ENCODE assay signal across 8 cellular contexts in genomic region chr13:110869231-110869804, GRCh38. TPM values are rescaled to one million over a fixed set of nuclear protein-coding genes. Genes with fewer than 3 reads are reported as not detected.
DNase-seq lines count a peak whose midpoint lies in the region; ATAC-seq and TF ChIP-seq lines count a peak whose summit lies in the region.

No MANE protein-coding gene starts in this region.

- intact Hi-C loops in psoas muscle (cut with DNase I): loop anchor here in 1 of 2 donors (5.0 kb wide), 1 partner anchor 152 kb away; no protein-coding TSS in a partner anchor

- WGBS in psoas muscle, 3 donors: 15 to 34% (median 25%) methylated on average over 22 of the region's 22 CpGs

- ATAC-seq in RWPE2 (ENCODE audit: low read depth) (no peak), psoas muscle (peak; percentile 43 to 65 (median 48)), GM21717 (IDR thresholded peaks at IDR 0.05; ENCODE audit: unreplicated experiment) (no peak)

- DNase-seq in DMS153 (lab: John Stamatoyannopoulos, UW) (peak; percentile 36), RWPE2 (ENCODE audit: low spot score) (no peak), fibroblast of villous mesenchyme (ENCODE audit: low read depth) (peak; percentile 79), psoas muscle (peak; percentile 50 to 74), NCI-H524 treated with DMSO at 0.1 percent for 48 hours (lab: John Stamatoyannopoulos, UW) (no peak), NCI-H187 (lab: John Stamatoyannopoulos, UW) (no peak), NCI-H510A (lab: John Stamatoyannopoulos, UW) (no peak)

- peaks cover 15% of the 10 kb centered on the region for H3K4me1 ChIP-seq in RWPE2 (ENCODE audit: insufficient read depth, poor library complexity, severe bottlenecking)
- peaks cover 30% of the 10 kb centered on the region for H3K4me1 ChIP-seq in psoas muscle

- no peaks in the 10 kb centered on the region for H3K27me3 ChIP-seq in RWPE2 (ENCODE audit: insufficient read depth, poor library complexity, severe bottlenecking)
- H3K27me3 ChIP-seq in psoas muscle (ENCODE audit: insufficient read depth in 3 of 3, low read length in 2 of 3): no peaks in the 10 kb centered on the region

- H3K27ac ChIP-seq in RWPE2 (ENCODE audit: poor library complexity, severe bottlenecking) (peak overlapping the region; percentile 46), psoas muscle (peak overlapping the region; percentile 100)

- H3K9me3 ChIP-seq in RWPE2 (ENCODE audit: severe bottlenecking) (no peaks in the 10 kb centered on the region), psoas muscle (no peaks in the 10 kb centered on the region)

- TF ChIP-seq CTCF in RWPE2 (IDR thresholded peaks at IDR 0.05; ENCODE audit: poor library complexity, severe bottlenecking) (no peak), fibroblast of villous mesenchyme (IDR thresholded peaks at IDR 0.05; ENCODE audit: insufficient read depth, low read depth, low read length) (no peak), psoas muscle (IDR thresholded peaks at IDR 0.05) (no peak)

- H3K36me3 ChIP-seq in RWPE2 (ENCODE audit: low read depth) (no peaks in the 10 kb centered on the region), psoas muscle (ENCODE audit: insufficient read depth in 1 of 2, low read depth in 1 of 2) (no peaks in the 10 kb centered on the region)

- no peak overlapping the region for H3K4me3 ChIP-seq in RWPE2 (ENCODE audit: severe bottlenecking)
- H3K4me3 ChIP-seq in fibroblast of villous mesenchyme (ENCODE audit: low read depth, low read length): peak overlapping the region; percentile 54
- peak overlapping the region; percentile 89 for H3K4me3 ChIP-seq in psoas muscle

RNA-seq across cellular contexts. Expression of gene ANKRD10, which starts 45.6 kb away (rescaled TPM):
- total RNA-seq in fibroblast of villous mesenchyme (60.5 and 89.5 TPM in 2 replicates), psoas muscle (100 to 1,000 TPM; 106 to 225 (median 159) TPM)
- 100 to 1,000 TPM in 1 of 3 donors, 10 to 100 TPM in 2; 82.0 to 123 (median 99.3) TPM for polyA plus RNA-seq in psoas muscle

Comparison
In these comparisons a context has a peak if more than half of its experiments do, and no peak if none do; other contexts are left out.
1. DNase-seq: peak in DMS153 (single experiment), fibroblast of villous mesenchyme (single experiment) and psoas muscle (2 of 2); none in RWPE2 (single experiment), NCI-H524 treated with DMSO at 0.1 percent for 48 hours (single experiment), NCI-H187 (0 of 2) and NCI-H510A (single experiment).
2. ATAC-seq: peak in psoas muscle (4 of 4); none in RWPE2 (single experiment) and GM21717 (single experiment).